29 cellular contexts compared by ENCODE assay signal in genomic region chr20:51862796-51863195, GRCh38.
A peak's percentile ranks its signal among the peaks of the same experiment; 100 is the strongest.
DNase-seq lines count a peak whose midpoint lies in the region; TF ChIP-seq lines count a peak whose summit lies in the region.
"Had no signal": no experiment of that assay in that cellular context is flagged by ENCODE, and none has a peak within 500 bp of the region (broad histone marks: within the 10 kb centered on the region; RNA-seq: fewer than 3 reads in every experiment).

No MANE protein-coding gene starts in this region.

- no peaks in the 10 kb centered on the region for H3K36me3 Mint-ChIP-seq in activated CD4-positive, alpha-beta T cell treated with anti-CD3 and anti-CD28 coated beads, Interleukin-2, amount 10 ng/mL, durations not matched to agents 7 days and 5 days (ENCODE audit: low read depth)
- H3K36me3 Mint-ChIP-seq: activated naive CD4-positive, alpha-beta T cell treated with anti-CD3 and anti-CD28 coated beads, Interleukin-2, amount 50 U/mL, for 72 hours; type B pancreatic cell had no signal

- peak; percentile 24 for DNase-seq in AG08396 (ENCODE audit: low spot score)
- peak; percentile 57 for DNase-seq in HCEC 1CT
- DNase-seq in T1000 (lab: John Stamatoyannopoulos, UW) = peak; percentile 40
- DNase-seq in islet precursor cell = peak; percentile 62
- DNase-seq in T-helper 2 cell = no peak
- DNase-seq in activated CD4-positive, alpha-beta T cell treated with anti-CD3 and anti-CD28 coated beads, Interleukin-2, amount 10 ng/mL, durations not matched to agents 7 days and 5 days = no peak
- DNase-seq in GM10266 (ENCODE audit: extremely low spot score) = no peak
- DNase-seq in hypothalamus (lab: John Stamatoyannopoulos, UW) = no peak
- DNase-seq: 8988T; activated CD4-positive, alpha-beta T cell treated with anti-CD3 and anti-CD28 coated beads, Interleukin-2, amount 50 U/mL, for 1 hour; cerebellar nuclear complex; COR-L47; DND-41; effector CD4-positive, alpha-beta T cell; Kasumi-1; lower lobe of right lung; NCI-H1092 treated with DMSO at 0.1 percent for 48 hours; NCI-H2029; NCI-H226; PC-3; retina; SHP77 treated with DMSO at 0.1 percent for 48 hours; stimulated activated CD4-positive, alpha-beta T cell treated with anti-CD3 and anti-CD28 coated beads, Interleukin-12 subunit alpha, Interleukin-12 subunit beta, amount 100 ng/mL, for 4 hours; stimulated activated CD4-positive, alpha-beta T cell treated with anti-CD3 and anti-CD28 coated beads, Interleukin-4, amount 100 ng/mL, for 4 hours; T-helper 1 cell had no signal

- peaks cover 2% of the 10 kb centered on the region for H3K27me3 Mint-ChIP-seq in activated CD4-positive, alpha-beta T cell treated with anti-CD3 and anti-CD28 coated beads, Interleukin-2, amount 10 ng/mL, durations not matched to agents 7 days and 5 days

- no peak for TF ChIP-seq CTCF in GM10266 (IDR thresholded peaks at IDR 0.05; ENCODE audit: control insufficient read depth, insufficient read depth, low read depth, missing control alignments)

- POLR2A ChIA-PET in activated CD4-positive, alpha-beta T cell treated with anti-CD3 and anti-CD28 coated beads, Interleukin-2, amount 10 ng/mL, durations not matched to agents 7 days and 5 days (lab: Charles Lee) = no interaction called here

- CTCF ChIA-PET in activated CD4-positive, alpha-beta T cell treated with anti-CD3 and anti-CD28 coated beads, Interleukin-2, amount 10 ng/mL, durations not matched to agents 7 days and 5 days (lab: Charles Lee) = no interaction called here

- H3K4me1 Mint-ChIP-seq in activated CD4-positive, alpha-beta T cell treated with anti-CD3 and anti-CD28 coated beads, Interleukin-2, amount 10 ng/mL, durations not matched to agents 7 days and 5 days = no peaks in the 10 kb centered on the region
- H3K4me1 Mint-ChIP-seq: activated T-helper 17 cell treated with anti-CD3 and anti-CD28 coated beads, Interleukin-2, amount 50 U/mL, for 72 hours had no signal

- H3K4me3 Mint-ChIP-seq in activated CD4-positive, alpha-beta T cell treated with anti-CD3 and anti-CD28 coated beads, Interleukin-2, amount 10 ng/mL, durations not matched to agents 7 days and 5 days = no peak overlapping the region
- H3K4me3 Mint-ChIP-seq: activated T-helper 17 cell treated with anti-CD3 and anti-CD28 coated beads, Interleukin-2, amount 50 U/mL, for 72 hours; stimulated activated naive CD8-positive, alpha-beta T cell treated with anti-CD3 and anti-CD28 coated beads, Interleukin-15, Interleukin-2, amounts not matched to agents 100 ng/mL and 50 ng/mL, for 24 hours; type B pancreatic cell had no signal

- H3K9me3 Mint-ChIP-seq in activated CD4-positive, alpha-beta T cell treated with anti-CD3 and anti-CD28 coated beads, Interleukin-2, amount 10 ng/mL, durations not matched to agents 7 days and 5 days = no peaks in the 10 kb centered on the region
- H3K9me3 Mint-ChIP-seq: activated naive CD4-positive, alpha-beta T cell treated with anti-CD3 and anti-CD28 coated beads, Interleukin-2, amount 50 U/mL, for 72 hours; activated T-helper 17 cell treated with anti-CD3 and anti-CD28 coated beads, Interleukin-2, amount 50 U/mL, for 72 hours; stimulated activated naive CD8-positive, alpha-beta T cell treated with anti-CD3 and anti-CD28 coated beads, Interleukin-15, Interleukin-2, amounts not matched to agents 100 ng/mL and 50 ng/mL, for 24 hours; type B pancreatic cell had no signal

- no peak overlapping the region for H3K27ac Mint-ChIP-seq in activated CD4-positive, alpha-beta T cell treated with anti-CD3 and anti-CD28 coated beads, Interleukin-2, amount 10 ng/mL, durations not matched to agents 7 days and 5 days
- H3K27ac Mint-ChIP-seq: activated naive CD4-positive, alpha-beta T cell treated with anti-CD3 and anti-CD28 coated beads, Interleukin-2, amount 50 U/mL, for 72 hours; activated T-helper 17 cell treated with anti-CD3 and anti-CD28 coated beads, Interleukin-2, amount 50 U/mL, for 72 hours; stimulated activated naive CD8-positive, alpha-beta T cell treated with anti-CD3 and anti-CD28 coated beads, Interleukin-15, Interleukin-2, amounts not matched to agents 100 ng/mL and 50 ng/mL, for 24 hours; type B pancreatic cell had no signal

Comparison
In these comparisons a context has a peak if more than half of its experiments do, and no peak if none do; other contexts are left out.
1. DNase-seq: peak in AG08396 (single experiment), HCEC 1CT (single experiment), T1000 (single experiment) and islet precursor cell (single experiment); none in T-helper 2 cell (0 of 5), activated CD4-positive, alpha-beta T cell treated with anti-CD3 and anti-CD28 coated beads, Interleukin-2, amount 10 ng/mL, durations not matched to agents 7 days and 5 days (single experiment), GM10266 (single experiment) and hypothalamus (0 of 51).